ENCODE assay signal across 1 cellular context in genomic region chr19:1512671-1513491, GRCh38.
TF ChIP-seq lines count a peak whose summit lies in the region.

A gene with protein sequence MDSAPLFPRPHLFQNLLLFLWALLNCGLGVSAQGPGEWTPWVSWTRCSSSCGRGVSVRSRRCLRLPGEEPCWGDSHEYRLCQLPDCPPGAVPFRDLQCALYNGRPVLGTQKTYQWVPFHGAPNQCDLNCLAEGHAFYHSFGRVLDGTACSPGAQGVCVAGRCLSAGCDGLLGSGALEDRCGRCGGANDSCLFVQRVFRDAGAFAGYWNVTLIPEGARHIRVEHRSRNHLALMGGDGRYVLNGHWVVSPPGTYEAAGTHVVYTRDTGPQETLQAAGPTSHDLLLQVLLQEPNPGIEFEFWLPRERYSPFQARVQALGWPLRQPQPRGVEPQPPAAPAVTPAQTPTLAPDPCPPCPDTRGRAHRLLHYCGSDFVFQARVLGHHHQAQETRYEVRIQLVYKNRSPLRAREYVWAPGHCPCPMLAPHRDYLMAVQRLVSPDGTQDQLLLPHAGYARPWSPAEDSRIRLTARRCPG (minus strand): TSS chr19:1513019. CDS start chr19:1510943, 2,076 bp downstream.

TF ChIP-seq in HepG2, 621 proteins besides CTCF, POLR2A, EP300 and RAD21 (continued from another document):
- TF ChIP-seq ZBTB34 (CRISPR knock-in tag; IDR thresholded peaks at IDR 0.05) (no peak), DRAP1 (CRISPR knock-in tag; IDR thresholded peaks at IDR 0.05) (no peak), ZNF558 (CRISPR knock-in tag; IDR thresholded peaks at IDR 0.05; ENCODE audit: borderline replicate concordance) (no peak), PLRG1 (conservative IDR thresholded peaks at IDR 0.05) (no peak), SOX6 (IDR thresholded peaks at IDR 0.05) (no peak), SOX6 (CRISPR knock-in tag; IDR thresholded peaks at IDR 0.05) (no peak), TMF1 (CRISPR knock-in tag; IDR thresholded peaks at IDR 0.05; ENCODE audit: low read depth) (no peak), FIP1L1 (IDR thresholded peaks at IDR 0.05; ENCODE audit: borderline replicate concordance, insufficient read depth, low read depth, low read length) (no peak)
